8 cellular contexts compared by ENCODE assay signal in the genomic region with DNA sequence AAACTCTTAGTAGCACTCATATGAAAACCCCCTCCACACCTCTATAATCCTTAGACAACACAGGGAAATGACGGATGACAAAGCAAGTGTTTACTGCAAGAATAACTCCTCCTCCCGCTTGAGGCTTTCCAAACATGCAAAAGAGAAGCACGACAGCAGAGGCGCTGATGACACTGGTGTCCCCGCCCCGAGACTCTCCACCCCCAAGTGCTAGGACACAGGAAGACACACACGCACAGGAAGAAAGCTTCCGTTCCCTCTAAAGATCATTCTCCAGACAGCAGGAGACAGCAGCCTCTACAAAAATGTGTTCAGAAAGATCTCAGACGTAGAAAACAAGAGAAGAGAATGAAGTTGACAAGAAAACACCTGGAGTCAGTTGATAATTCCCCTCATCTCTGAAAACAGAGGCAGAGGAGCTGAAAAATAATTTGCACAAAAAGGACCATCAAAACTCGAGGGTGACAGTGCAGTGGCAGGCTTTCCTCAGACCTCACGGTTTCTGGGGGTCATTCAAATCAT.
A peak's percentile ranks its signal among the peaks of the same experiment; 100 is the strongest.
DNase-seq lines count a peak whose midpoint lies in the region; TF ChIP-seq lines count a peak whose summit lies in the region.

No MANE protein-coding gene starts in this region.

- H3K36me3 ChIP-seq in neutrophil (no peaks in the 10 kb centered on the region), thymus (ENCODE audit: control insufficient read depth, insufficient read depth) (no peaks in the 10 kb centered on the region)

- peak; percentile 26 for TF ChIP-seq CTCF in neutrophil (IDR thresholded peaks at IDR 0.05)

- H3K27ac ChIP-seq in neutrophil (peak overlapping the region; percentile 90), thymus (ENCODE audit: low read depth) (peak overlapping the region; percentile 26)

- H3K4me3 ChIP-seq in neutrophil (ENCODE audit: low read depth in 1 of 2, low read length in 1 of 2) (peak overlapping the region; percentile 11 to 39), thymus (ENCODE audit: low read length) (no peak overlapping the region)

- DNase-seq in Kasumi-1 (lab: John Stamatoyannopoulos, UW) (peak; percentile 96 to 98), NCI-H748 (lab: John Stamatoyannopoulos, UW; ENCODE audit: unreplicated experiment) (no peak), NCI-H524 (lab: John Stamatoyannopoulos, UW) (no peak)
- DNase-seq in activated CD4-positive, alpha-beta T cell treated with anti-CD3 and anti-CD28 coated beads for 48 hours, result peak; percentile 74
- DNase-seq in effector CD4-positive, alpha-beta T cell, result peak; percentile 69

- WGBS in thymus, result 62% methylated on average over 11 of the region's 11 CpGs

- TF ChIP-seq POLR2A in GM19099 (IDR thresholded peaks at IDR 0.05; ENCODE audit: extremely low read depth, insufficient read length, low read depth), result peak; percentile 62

- H3K4me1 ChIP-seq in neutrophil (ENCODE audit: control insufficient read depth in 1 of 2, insufficient read depth in 1 of 2, low read depth in 1 of 2, low read length in 1 of 2) (peaks cover 11 to 14% of the 10 kb centered on the region in 2 experiments), thymus (ENCODE audit: control insufficient read depth, insufficient read depth, low read length) (no peaks in the 10 kb centered on the region)

- H3K27me3 ChIP-seq in neutrophil, result no peaks in the 10 kb centered on the region
- H3K27me3 ChIP-seq in thymus (ENCODE audit: control insufficient read depth, insufficient read depth), result no peaks in the 10 kb centered on the region

- H3K9me3 ChIP-seq in neutrophil, result no peaks in the 10 kb centered on the region
- H3K9me3 ChIP-seq in thymus (ENCODE audit: control insufficient read depth), result no peaks in the 10 kb centered on the region

Comparison
In these comparisons a context has a peak if more than half of its experiments do, and no peak if none do; other contexts are left out.
1. DNase-seq: peak in Kasumi-1 (2 of 2), activated CD4-positive, alpha-beta T cell treated with anti-CD3 and anti-CD28 coated beads for 48 hours (single experiment) and effector CD4-positive, alpha-beta T cell (single experiment); none in NCI-H748 (single experiment) and NCI-H524 (0 of 2).